Comparison of ENCODE assay signal across 10 cellular contexts in the genomic region with DNA sequence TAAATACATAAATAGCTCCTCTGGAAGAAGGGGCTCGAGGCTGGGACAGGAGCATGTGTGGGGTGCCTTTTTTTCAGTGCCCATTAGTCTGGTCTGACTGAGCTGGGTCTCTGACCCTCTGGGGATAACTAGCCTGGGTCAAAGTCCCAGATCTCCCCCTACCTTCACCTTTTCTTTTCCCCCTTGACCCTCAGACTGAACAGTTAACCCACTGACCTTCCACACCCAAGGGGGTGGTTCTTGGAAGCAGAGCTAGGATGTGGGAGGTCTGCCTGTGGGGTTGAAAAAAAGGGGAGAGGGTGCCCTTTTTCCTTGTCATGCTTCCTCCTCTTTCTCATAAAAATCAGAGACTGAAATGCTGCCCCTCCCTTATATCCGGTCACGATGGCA. TPM values are rescaled to one million over a fixed set of nuclear protein-coding genes. Genes with fewer than 3 reads are reported as not detected.
DNase-seq lines count a peak whose midpoint lies in the region; ATAC-seq and TF ChIP-seq lines count a peak whose summit lies in the region.
"Had no signal": no experiment of that assay in that cellular context is flagged by ENCODE, and none has a peak within 500 bp of the region (broad histone marks: within the 10 kb centered on the region; RNA-seq: fewer than 3 reads in every experiment).

No MANE protein-coding gene starts in this region.

- peak overlapping the region; percentile 92 for H2AFZ ChIP-seq in SU-DHL-6 (ENCODE audit: low read depth, low read length, severe bottlenecking)

- H4K20me1 ChIP-seq in SU-DHL-6 (ENCODE audit: low read depth, low read length), result no peaks in the 10 kb centered on the region

- H3K27ac ChIP-seq in SU-DHL-6 (ENCODE audit: low read depth, low read length) (peak overlapping the region; percentile 75), sigmoid colon (peak overlapping the region; percentile 80 to 91 (median 86))

- no peak for TF ChIP-seq CTCF in GM12865 (IDR thresholded peaks at IDR 0.05; ENCODE audit: insufficient read depth, low read depth, low read length, missing control alignments)
- TF ChIP-seq CTCF in SU-DHL-6 (IDR thresholded peaks at IDR 0.05; ENCODE audit: insufficient read depth, low read length, poor library complexity, severe bottlenecking), result no peak
- no peak for TF ChIP-seq CTCF in fibroblast of mammary gland (conservative IDR thresholded peaks at IDR 0.05; ENCODE audit: control insufficient read depth, insufficient read depth, low read depth, low read length)
- TF ChIP-seq CTCF in sigmoid colon (IDR thresholded peaks at IDR 0.05), result no peak

- H3K9me2 ChIP-seq in SU-DHL-6 (replicated peaks; ENCODE audit: insufficient read depth, low read length), result no peaks in the 10 kb centered on the region

- no peak for TF ChIP-seq EP300 in sigmoid colon (IDR thresholded peaks at IDR 0.05)

- no peaks in the 10 kb centered on the region; the same call in 1 of the 2 replicates for H3K79me2 ChIP-seq in SU-DHL-6 (ENCODE audit: insufficient read depth, low read length)

- TF ChIP-seq POLR2A in sigmoid colon (IDR thresholded peaks at IDR 0.05), result no peak

- DNase-seq in GM12865 (ENCODE audit: low read depth) (no peak), fibroblast of mammary gland (ENCODE audit: low read depth) (no peak), sigmoid colon (no peak), NK-92 (lab: John Stamatoyannopoulos, UW; ENCODE audit: unreplicated experiment) (no peak), COR-L47 (lab: John Stamatoyannopoulos, UW) (no peak)
- no peak for DNase-seq in activated CD4-positive, alpha-beta T cell treated with anti-CD3 and anti-CD28 coated beads, Interleukin-2, amount 50 U/mL, for 48 hours

- intact Hi-C loops in sigmoid colon (cut with DNase I), result loop anchor here (2.0 kb wide), 1 partner anchor 28 kb away; the partner anchor contains the start of gene R3HDM2

- H3F3A ChIP-seq in SU-DHL-6 (ENCODE audit: insufficient read depth), result peaks cover 14% of the 10 kb centered on the region

- peak overlapping the region; percentile 89 for H3K4me2 ChIP-seq in SU-DHL-6 (ENCODE audit: low read depth, low read length, poor library complexity, severe bottlenecking)

- WGBS in sigmoid colon, 2 donors, result 22 to 24% methylated on average over 3 of the region's 3 CpGs

- no peaks in the 10 kb centered on the region for H3K36me3 ChIP-seq in SU-DHL-6 (ENCODE audit: low read length)
- no peaks in the 10 kb centered on the region for H3K36me3 ChIP-seq in sigmoid colon

- H3K4me1 ChIP-seq in sigmoid colon, result peaks cover 8 to 38% (median 27%) of the 10 kb centered on the region in 4 donors

- H3K27me3 ChIP-seq in SU-DHL-6 (ENCODE audit: low read length) (no peaks in the 10 kb centered on the region), sigmoid colon (peaks cover 0 to 19% (median 0%) of the 10 kb centered on the region in 3 donors)

- H3K9ac ChIP-seq in SU-DHL-6 (ENCODE audit: low read length), result peak overlapping the region; percentile 59

- H3K4me3 ChIP-seq in GM12865 (ENCODE audit: low read depth, low read length) (peak overlapping the region; percentile 61), SU-DHL-6 (ENCODE audit: insufficient read depth, low read length, poor library complexity, severe bottlenecking) (peak overlapping the region; percentile 96), fibroblast of mammary gland (ENCODE audit: control insufficient read depth, low read depth, low read length) (peak overlapping the region; percentile 79), sigmoid colon (peak overlapping the region; percentile 56 to 71 (median 62))

- no peak for ATAC-seq in GM21723 (IDR thresholded peaks at IDR 0.05; ENCODE audit: unreplicated experiment)

- H3K9me3 ChIP-seq in SU-DHL-6 (ENCODE audit: insufficient read depth, low read length), result no peaks in the 10 kb centered on the region
- no peaks in the 10 kb centered on the region for H3K9me3 ChIP-seq in sigmoid colon

RNA-seq across cellular contexts. Expression of gene GLI1, which starts 0.9 kb away (rescaled TPM):
- total RNA-seq in sigmoid colon, result 1 to 10 TPM in 2 of 4 donors, under 1 TPM in 1, not detected in 1; 0.71 to 3.9 (median 1.8) TPM
- polyA plus RNA-seq in sigmoid colon, result 1 to 10 TPM in 1 of 3 donors, under 1 TPM in 1, not detected in 1; 0.60 to 1.5 TPM

RNA-seq across cellular contexts. Expression of gene INHBE, which starts 3.6 kb away (rescaled TPM):
- total RNA-seq in sigmoid colon, result under 1 TPM in 1 of 4 donors, not detected in 3; 0.36 TPM
- polyA plus RNA-seq in sigmoid colon, result under 1 TPM in 1 of 3 donors, not detected in 2; 0.09 TPM
- total RNA-seq: T-helper 1 cell treated with Interleukin-12 subunit alpha and Interleukin-12 subunit beta and Interleukin-4 antibody, amounts not matched to agents 30 ng/mL and 1 ng/mL, for 36 hours had no signal
- polyA plus RNA-seq: lung had no signal

RNA-seq across cellular contexts. Expression of gene ARHGAP9, which starts 21.0 kb away (rescaled TPM):
- 10 to 100 TPM in 1 of 4 donors, 1 to 10 TPM in 3; 4.3 to 16.3 (median 6.8) TPM for total RNA-seq in sigmoid colon
- 10 to 100 TPM in 1 of 3 donors, 1 to 10 TPM in 2; 4.9 to 54.7 (median 6.6) TPM for polyA plus RNA-seq in sigmoid colon

RNA-seq across cellular contexts. Expression of gene INHBC, which starts 24.1 kb away (rescaled TPM):
- not detected for total RNA-seq in sigmoid colon
- not detected for polyA plus RNA-seq in sigmoid colon
- total RNA-seq: lung; T-helper 1 cell treated with Interleukin-12 subunit alpha and Interleukin-12 subunit beta and Interleukin-4 antibody, amounts not matched to agents 30 ng/mL and 1 ng/mL, for 36 hours had no signal

RNA-seq across cellular contexts. Expression of gene R3HDM2, which starts 27.8 kb away (rescaled TPM):
- 10 to 100 TPM; 28.3 to 37.7 (median 28.5) TPM for total RNA-seq in sigmoid colon
- 10 to 100 TPM; 10.9 to 26.2 (median 14.4) TPM for polyA plus RNA-seq in sigmoid colon
